Comparison of ENCODE assay signal across 12 cellular contexts in genomic region chr7:90458104-90458503, GRCh38. TPM values are rescaled to one million over a fixed set of nuclear protein-coding genes. Genes with fewer than 3 reads are reported as not detected.
"Had no signal": no experiment of that assay in that cellular context is flagged by ENCODE, and none has a peak within 500 bp of the region (broad histone marks: within the 10 kb centered on the region; RNA-seq: fewer than 3 reads in every experiment).

No MANE protein-coding gene starts in this region.

- ATAC-seq: HCT116 had no signal

- FAIRE-seq: HTR-8/SVneo had no signal

- H3K36me3 ChIP-seq: HAP-1 had no signal

- H3K9ac ChIP-seq: GM23248, KMS-11 had no signal

- DNase-seq: GM23248, GOT3, H7, HFFc6, KBM-7 had no signal

- H3K4me2 ChIP-seq: KMS-11 had no signal

- H2AFZ ChIP-seq: GM23248 had no signal

- H3K9me3 ChIP-seq: HAP-1 had no signal

- H3K27ac ChIP-seq: GM23248, KMS-11 had no signal

- H3K4me3 ChIP-seq: GM23248, HAP-1 had no signal

RNA-seq across cellular contexts. Expression of gene PTTG1IP2, which starts 11.3 kb away (rescaled TPM):
- total RNA-seq: GM23248, H4, HFFc6, HT-29 had no signal
- polyA plus RNA-seq: GM23248, IgD-negative memory B cell had no signal
